Comparison of ENCODE assay signal across 16 cellular contexts in the genomic region with DNA sequence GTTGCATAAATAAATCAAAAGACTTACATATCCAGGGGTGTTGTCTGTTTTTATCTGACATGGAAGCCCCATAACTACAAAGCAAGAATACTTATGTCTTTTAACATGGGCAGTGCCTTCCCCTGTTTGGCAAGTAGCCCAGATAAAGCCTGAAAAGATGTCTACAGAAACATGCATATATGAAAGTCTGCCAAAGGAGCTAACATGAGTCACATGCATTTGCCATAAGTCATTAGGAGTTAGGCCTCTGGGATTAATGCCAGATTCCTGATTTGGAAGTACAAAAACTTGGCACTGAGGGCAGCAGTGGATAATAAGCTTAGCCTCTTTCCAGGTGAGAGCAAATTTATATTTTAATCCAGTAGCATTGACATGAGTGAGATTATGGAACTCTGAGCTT.
DNase-seq lines count a peak whose midpoint lies in the region; ATAC-seq and TF ChIP-seq lines count a peak whose summit lies in the region.
"Had no signal": no experiment of that assay in that cellular context is flagged by ENCODE, and none has a peak within 500 bp of the region (broad histone marks: within the 10 kb centered on the region; RNA-seq: fewer than 3 reads in every experiment).

No MANE protein-coding gene starts in this region.

- H3K4me1 ChIP-seq in SK-N-SH (ENCODE audit: control insufficient read depth in 1 of 2, insufficient read depth in 2 of 2, low read depth in 1 of 2, low read length in 1 of 2) (no peaks in the 10 kb centered on the region), suprapubic skin (no peaks in the 10 kb centered on the region)

- ATAC-seq in SK-N-SH treated with all-trans-retinoic acid at 6 μM for 48 hours (no peak), HG02938 (IDR thresholded peaks at IDR 0.05; ENCODE audit: unreplicated experiment) (no peak), HG02798 (IDR thresholded peaks at IDR 0.05; ENCODE audit: poor library complexity, unreplicated experiment) (no peak)
- ATAC-seq in activated naive CD8-positive, alpha-beta T cell treated with anti-CD3 and anti-CD28 coated beads, Interleukin-2, amount 50 U/mL, for 24 hours: no peak
- ATAC-seq: stimulated activated naive CD8-positive, alpha-beta T cell treated with anti-CD3 and anti-CD28 coated beads, Interleukin-15, amount 100 ng/mL, for 72 hours had no signal

- DNase-seq in SK-N-SH (no peak), fibroblast of villous mesenchyme (ENCODE audit: low read depth) (peak; percentile 8), suprapubic skin (ENCODE audit: low spot score in 2 of 2) (no peak)
- no peak for DNase-seq in activated naive CD8-positive, alpha-beta T cell treated with anti-CD3 and anti-CD28 coated beads, Interleukin-2, amount 50 U/mL, for 24 hours
- DNase-seq: ACHN; erythroblast; Kasumi-1; stimulated activated naive CD8-positive, alpha-beta T cell treated with anti-CD3 and anti-CD28 coated beads, Interleukin-15, amount 100 ng/mL, for 72 hours; T-helper 1 cell had no signal

- no peaks in the 10 kb centered on the region for H3K79me2 ChIP-seq in SK-N-SH (ENCODE audit: insufficient read depth)

- H3K4me3 ChIP-seq in SK-N-SH (ENCODE audit: low read depth in 2 of 2, low read length in 1 of 2) (no peak overlapping the region), fibroblast of villous mesenchyme (ENCODE audit: low read depth, low read length) (no peak overlapping the region), suprapubic skin (no peak overlapping the region)

- H3K27ac Mint-ChIP-seq in activated naive CD8-positive, alpha-beta T cell treated with anti-CD3 and anti-CD28 coated beads, Interleukin-2, amount 50 U/mL, for 24 hours: no peak overlapping the region
- H3K27ac Mint-ChIP-seq: activated naive CD4-positive, alpha-beta T cell treated with anti-CD3 and anti-CD28 coated beads, Interleukin-2, amount 50 U/mL, for 24 hours; stimulated activated naive CD8-positive, alpha-beta T cell treated with anti-CD3 and anti-CD28 coated beads, Interleukin-15, amount 100 ng/mL, for 72 hours had no signal

- no peaks in the 10 kb centered on the region for H3K9me3 ChIP-seq in SK-N-SH
- H3K9me3 ChIP-seq in suprapubic skin: peaks cover 16% of the 10 kb centered on the region

- TF ChIP-seq POLR2A in suprapubic skin (IDR thresholded peaks at IDR 0.05): no peak

- no peak overlapping the region for H3K9ac ChIP-seq in SK-N-SH

- TF ChIP-seq CTCF in SK-N-SH (IDR thresholded peaks at IDR 0.05) (no peak), VCaP (conservative IDR thresholded peaks at IDR 0.05) (no peak), fibroblast of villous mesenchyme (IDR thresholded peaks at IDR 0.05; ENCODE audit: insufficient read depth, low read depth, low read length) (no peak), suprapubic skin (IDR thresholded peaks at IDR 0.05) (no peak)

- H3K4me3 Mint-ChIP-seq in activated naive CD8-positive, alpha-beta T cell treated with anti-CD3 and anti-CD28 coated beads, Interleukin-2, amount 50 U/mL, for 24 hours: no peak overlapping the region
- H3K4me3 Mint-ChIP-seq: activated naive CD4-positive, alpha-beta T cell treated with anti-CD3 and anti-CD28 coated beads, Interleukin-2, amount 50 U/mL, for 24 hours; neural crest cell; stimulated activated naive CD8-positive, alpha-beta T cell treated with anti-CD3 and anti-CD28 coated beads, Interleukin-15, amount 100 ng/mL, for 72 hours had no signal

- H3K4me2 ChIP-seq in SK-N-SH: no peak overlapping the region

- POLR2A ChIA-PET in SK-N-SH (lab: Yijun Ruan, JAX): no interaction called here

- H3K36me3 ChIP-seq in SK-N-SH (replicated peaks in 1 of 2; ENCODE audit: control insufficient read depth in 1 of 2, insufficient read depth in 2 of 2, low read length in 1 of 2): no peaks in the 10 kb centered on the region
- no peaks in the 10 kb centered on the region for H3K36me3 ChIP-seq in suprapubic skin

- no peak for TF ChIP-seq RAD21 in SK-N-SH (IDR thresholded peaks at IDR 0.05; ENCODE audit: low read length)

- H3K9me2 ChIP-seq in SK-N-SH: no peaks in the 10 kb centered on the region

- no peaks in the 10 kb centered on the region for H3K36me3 Mint-ChIP-seq in activated naive CD8-positive, alpha-beta T cell treated with anti-CD3 and anti-CD28 coated beads, Interleukin-2, amount 50 U/mL, for 24 hours (ENCODE audit: low read depth)

- no peaks in the 10 kb centered on the region for H3K4me1 Mint-ChIP-seq in activated naive CD8-positive, alpha-beta T cell treated with anti-CD3 and anti-CD28 coated beads, Interleukin-2, amount 50 U/mL, for 24 hours
- H3K4me1 Mint-ChIP-seq: activated naive CD4-positive, alpha-beta T cell treated with anti-CD3 and anti-CD28 coated beads, Interleukin-2, amount 50 U/mL, for 24 hours; neural crest cell; stimulated activated naive CD8-positive, alpha-beta T cell treated with anti-CD3 and anti-CD28 coated beads, Interleukin-15, amount 100 ng/mL, for 72 hours had no signal

- peaks cover 61% of the 10 kb centered on the region for H3K9me3 Mint-ChIP-seq in activated naive CD8-positive, alpha-beta T cell treated with anti-CD3 and anti-CD28 coated beads, Interleukin-2, amount 50 U/mL, for 24 hours

- TF ChIP-seq EP300 in SK-N-SH (IDR thresholded peaks at IDR 0.05; ENCODE audit: borderline replicate concordance in 1 of 2, low read depth in 1 of 2, low read length in 1 of 2) (no peak), suprapubic skin (IDR thresholded peaks at IDR 0.05) (no peak)

- H3K27ac ChIP-seq in SK-N-SH (ENCODE audit: low read depth in 2 of 2, low read length in 1 of 2) (no peak overlapping the region), VCaP (peak overlapping the region; percentile 10), suprapubic skin (no peak overlapping the region)
- H3K27ac ChIP-seq: HL-60 had no signal

- CTCF ChIA-PET in SK-N-SH (lab: Yijun Ruan, JAX): no interaction called here

- no peaks in the 10 kb centered on the region for H3F3A ChIP-seq in SK-N-SH (replicated peaks; ENCODE audit: insufficient read depth)

- H3K27me3 Mint-ChIP-seq in activated naive CD8-positive, alpha-beta T cell treated with anti-CD3 and anti-CD28 coated beads, Interleukin-2, amount 50 U/mL, for 24 hours: no peaks in the 10 kb centered on the region
- H3K27me3 Mint-ChIP-seq: activated naive CD4-positive, alpha-beta T cell treated with anti-CD3 and anti-CD28 coated beads, Interleukin-2, amount 50 U/mL, for 24 hours; stimulated activated naive CD8-positive, alpha-beta T cell treated with anti-CD3 and anti-CD28 coated beads, Interleukin-15, amount 100 ng/mL, for 72 hours had no signal

- H4K20me1 ChIP-seq in SK-N-SH (ENCODE audit: insufficient read depth): no peaks in the 10 kb centered on the region

- H3K27me3 ChIP-seq in SK-N-SH (ENCODE audit: insufficient read depth) (no peaks in the 10 kb centered on the region), suprapubic skin (no peaks in the 10 kb centered on the region)

- H2AFZ ChIP-seq in SK-N-SH (ENCODE audit: low read depth): no peak overlapping the region

TF ChIP-seq in SK-N-SH treated with all-trans-retinoic acid at 6 μM for 48 hours, 23 proteins besides CTCF, POLR2A, EP300 and RAD21:
- no peak for TF ChIP-seq ESRRG (CRISPR knock-in tag; IDR thresholded peaks at IDR 0.05)
- TF ChIP-seq ISL1 (CRISPR knock-in tag; IDR thresholded peaks at IDR 0.05): peak; percentile 31; the same call in 1 of the 2 replicates

TF ChIP-seq in SK-N-SH, 30 proteins besides CTCF, POLR2A, EP300 and RAD21 (continues in another document):
- no peak for TF ChIP-seq SIN3A (IDR thresholded peaks at IDR 0.05; ENCODE audit: borderline replicate concordance, low read depth, low read length)
- no peak for TF ChIP-seq MXI1 (IDR thresholded peaks at IDR 0.05; ENCODE audit: low read depth, low read length)
- TF ChIP-seq, protein P1, sequence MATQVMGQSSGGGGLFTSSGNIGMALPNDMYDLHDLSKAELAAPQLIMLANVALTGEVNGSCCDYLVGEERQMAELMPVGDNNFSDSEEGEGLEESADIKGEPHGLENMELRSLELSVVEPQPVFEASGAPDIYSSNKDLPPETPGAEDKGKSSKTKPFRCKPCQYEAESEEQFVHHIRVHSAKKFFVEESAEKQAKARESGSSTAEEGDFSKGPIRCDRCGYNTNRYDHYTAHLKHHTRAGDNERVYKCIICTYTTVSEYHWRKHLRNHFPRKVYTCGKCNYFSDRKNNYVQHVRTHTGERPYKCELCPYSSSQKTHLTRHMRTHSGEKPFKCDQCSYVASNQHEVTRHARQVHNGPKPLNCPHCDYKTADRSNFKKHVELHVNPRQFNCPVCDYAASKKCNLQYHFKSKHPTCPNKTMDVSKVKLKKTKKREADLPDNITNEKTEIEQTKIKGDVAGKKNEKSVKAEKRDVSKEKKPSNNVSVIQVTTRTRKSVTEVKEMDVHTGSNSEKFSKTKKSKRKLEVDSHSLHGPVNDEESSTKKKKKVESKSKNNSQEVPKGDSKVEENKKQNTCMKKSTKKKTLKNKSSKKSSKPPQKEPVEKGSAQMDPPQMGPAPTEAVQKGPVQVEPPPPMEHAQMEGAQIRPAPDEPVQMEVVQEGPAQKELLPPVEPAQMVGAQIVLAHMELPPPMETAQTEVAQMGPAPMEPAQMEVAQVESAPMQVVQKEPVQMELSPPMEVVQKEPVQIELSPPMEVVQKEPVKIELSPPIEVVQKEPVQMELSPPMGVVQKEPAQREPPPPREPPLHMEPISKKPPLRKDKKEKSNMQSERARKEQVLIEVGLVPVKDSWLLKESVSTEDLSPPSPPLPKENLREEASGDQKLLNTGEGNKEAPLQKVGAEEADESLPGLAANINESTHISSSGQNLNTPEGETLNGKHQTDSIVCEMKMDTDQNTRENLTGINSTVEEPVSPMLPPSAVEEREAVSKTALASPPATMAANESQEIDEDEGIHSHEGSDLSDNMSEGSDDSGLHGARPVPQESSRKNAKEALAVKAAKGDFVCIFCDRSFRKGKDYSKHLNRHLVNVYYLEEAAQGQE (IDR thresholded peaks at IDR 0.05; ENCODE audit: low read depth, low read length): no peak
- TF ChIP-seq, protein P2, sequence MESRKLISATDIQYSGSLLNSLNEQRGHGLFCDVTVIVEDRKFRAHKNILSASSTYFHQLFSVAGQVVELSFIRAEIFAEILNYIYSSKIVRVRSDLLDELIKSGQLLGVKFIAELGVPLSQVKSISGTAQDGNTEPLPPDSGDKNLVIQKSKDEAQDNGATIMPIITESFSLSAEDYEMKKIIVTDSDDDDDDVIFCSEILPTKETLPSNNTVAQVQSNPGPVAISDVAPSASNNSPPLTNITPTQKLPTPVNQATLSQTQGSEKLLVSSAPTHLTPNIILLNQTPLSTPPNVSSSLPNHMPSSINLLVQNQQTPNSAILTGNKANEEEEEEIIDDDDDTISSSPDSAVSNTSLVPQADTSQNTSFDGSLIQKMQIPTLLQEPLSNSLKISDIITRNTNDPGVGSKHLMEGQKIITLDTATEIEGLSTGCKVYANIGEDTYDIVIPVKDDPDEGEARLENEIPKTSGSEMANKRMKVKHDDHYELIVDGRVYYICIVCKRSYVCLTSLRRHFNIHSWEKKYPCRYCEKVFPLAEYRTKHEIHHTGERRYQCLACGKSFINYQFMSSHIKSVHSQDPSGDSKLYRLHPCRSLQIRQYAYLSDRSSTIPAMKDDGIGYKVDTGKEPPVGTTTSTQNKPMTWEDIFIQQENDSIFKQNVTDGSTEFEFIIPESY (IDR thresholded peaks at IDR 0.05; ENCODE audit: borderline replicate concordance, low read depth): no peak
- TF ChIP-seq RFX5 (IDR thresholded peaks at IDR 0.05; ENCODE audit: low read length): no peak
